2 cellular contexts compared by ENCODE assay signal in genomic region chr2:60550151-60550983, GRCh38.
TF ChIP-seq lines count a peak whose summit lies in the region.

No MANE protein-coding gene starts in this region.

TF ChIP-seq in WTC11, 78 proteins besides CTCF, POLR2A, EP300 and RAD21 (continues in another document):
- TF ChIP-seq MLX (CRISPR knock-in tag; IDR thresholded peaks at IDR 0.05) (no peak), ZNF425 (CRISPR knock-in tag; conservative IDR thresholded peaks at IDR 0.05) (no peak), CBFB (CRISPR knock-in tag; IDR thresholded peaks at IDR 0.05; ENCODE audit: low read depth) (no peak), OVOL2 (CRISPR knock-in tag; IDR thresholded peaks at IDR 0.05; ENCODE audit: borderline replicate concordance) (no peak), CREB1 (CRISPR knock-in tag; IDR thresholded peaks at IDR 0.05) (no peak), ZNF219 (CRISPR knock-in tag; IDR thresholded peaks at IDR 0.05; ENCODE audit: borderline replicate concordance) (no peak), GRHL2 (CRISPR knock-in tag; IDR thresholded peaks at IDR 0.05; ENCODE audit: insufficient replicate concordance, severe bottlenecking) (no peak), NR3C1 (CRISPR knock-in tag; conservative IDR thresholded peaks at IDR 0.05; ENCODE audit: low read depth) (no peak), ZMAT4 (CRISPR knock-in tag; IDR thresholded peaks at IDR 0.05) (no peak), ZNF512 (CRISPR knock-in tag; IDR thresholded peaks at IDR 0.05; ENCODE audit: borderline replicate concordance) (no peak), NR1H2 (CRISPR knock-in tag; IDR thresholded peaks at IDR 0.05) (no peak), ELF4 (CRISPR knock-in tag; IDR thresholded peaks at IDR 0.05; ENCODE audit: low read depth) (no peak), E2F5 (CRISPR knock-in tag; IDR thresholded peaks at IDR 0.05) (no peak; the same call in 1 of the 2 replicates), HMGA2 (CRISPR knock-in tag; IDR thresholded peaks at IDR 0.05) (no peak), FOXP4 (CRISPR knock-in tag; IDR thresholded peaks at IDR 0.05) (peak; percentile 60; the same call in 1 of the 2 replicates), PREB (CRISPR knock-in tag; IDR thresholded peaks at IDR 0.05; ENCODE audit: borderline replicate concordance) (no peak), ZNF232 (CRISPR knock-in tag; IDR thresholded peaks at IDR 0.05) (0 out of 2 replicates have a peak, but pooled peaks have one; percentile 4), NFATC4 (CRISPR knock-in tag; IDR thresholded peaks at IDR 0.05) (no peak), KAT7 (CRISPR knock-in tag; IDR thresholded peaks at IDR 0.05; ENCODE audit: borderline replicate concordance) (no peak)

TF ChIP-seq in H1, 55 proteins besides CTCF, POLR2A, EP300 and RAD21 (continues in another document):
- peak; percentile 29 for TF ChIP-seq KDM4A (IDR thresholded peaks at IDR 0.05; ENCODE audit: low read depth, low read length, severe bottlenecking)
- TF ChIP-seq RXRA (IDR thresholded peaks at IDR 0.05; ENCODE audit: insufficient read depth, low read depth, low read length), result no peak
- peak; percentile 88 for TF ChIP-seq YY1 (IDR thresholded peaks at IDR 0.05; ENCODE audit: low read depth, low read length)
- TF ChIP-seq SAP30 (IDR thresholded peaks at IDR 0.05; ENCODE audit: insufficient read depth, insufficient replicate concordance, low read length), result no peak
- no peak; the same call in 1 of the 2 replicates for TF ChIP-seq RBBP5 (IDR thresholded peaks at IDR 0.05; ENCODE audit: borderline replicate concordance, low read depth, low read length)
- TF ChIP-seq HDAC6 (IDR thresholded peaks at IDR 0.05; ENCODE audit: low read depth, low read length), result no peak
- 0 out of 2 replicates have a peak, but pooled peaks have one; percentile 37 for TF ChIP-seq TBP (IDR thresholded peaks at IDR 0.05; ENCODE audit: low read depth, low read length)
- TF ChIP-seq BRCA1 (IDR thresholded peaks at IDR 0.05; ENCODE audit: low read depth, low read length), result no peak
- TF ChIP-seq EGR1 (IDR thresholded peaks at IDR 0.05; ENCODE audit: borderline replicate concordance, low read depth, low read length), result no peak; the same call in 1 of the 2 replicates
- TF ChIP-seq BACH1 (IDR thresholded peaks at IDR 0.05; ENCODE audit: low read length), result no peak
- no peak for TF ChIP-seq JUND (IDR thresholded peaks at IDR 0.05; ENCODE audit: low read length)
- TF ChIP-seq TCF12 (IDR thresholded peaks at IDR 0.05; ENCODE audit: low read depth, low read length), result no peak
- TF ChIP-seq SRF (IDR thresholded peaks at IDR 0.05; ENCODE audit: low read depth, low read length), result no peak
- no peak for TF ChIP-seq EZH2 (IDR thresholded peaks at IDR 0.05; ENCODE audit: low read depth, low read length, severe bottlenecking)
- no peak for TF ChIP-seq USF2 (IDR thresholded peaks at IDR 0.05; ENCODE audit: low read length)
- no peak for TF ChIP-seq ZNF274 (IDR thresholded peaks at IDR 0.05; ENCODE audit: borderline replicate concordance, extremely low read depth, low read length)
- peak; percentile 60; the same call in 1 of the 2 replicates for TF ChIP-seq MAX (IDR thresholded peaks at IDR 0.05)
- TF ChIP-seq JUN (IDR thresholded peaks at IDR 0.05; ENCODE audit: low read depth, low read length), result no peak
- TF ChIP-seq CEBPB (IDR thresholded peaks at IDR 0.05; ENCODE audit: low read depth, low read length), result no peak
- TF ChIP-seq SIX5 (IDR thresholded peaks at IDR 0.05; ENCODE audit: low read depth, low read length), result no peak
- no peak; the same call in 1 of the 2 replicates for TF ChIP-seq PHF8 (conservative IDR thresholded peaks at IDR 0.05; ENCODE audit: low read depth, low read length)
- TF ChIP-seq CREB1 (IDR thresholded peaks at IDR 0.05), result peak; percentile 53; the same call in 1 of the 2 replicates
- peak; percentile 9; the same call in 1 of the 2 replicates for TF ChIP-seq POLR2AphosphoS5 (IDR thresholded peaks at IDR 0.05; ENCODE audit: low read depth, low read length)
- peak in 1 of 2 experiments; percentile 48; a peak in 1 of 4 replicates for TF ChIP-seq SIN3A (conservative IDR thresholded peaks at IDR 0.05 in 1 of 2, IDR thresholded peaks at IDR 0.05 in 1 of 2; ENCODE audit: low read depth in 1 of 2, low read length in 2 of 2)
- TF ChIP-seq E2F6 (IDR thresholded peaks at IDR 0.05), result no peak
- peak; percentile 70 for TF ChIP-seq ASH2L (IDR thresholded peaks at IDR 0.05; ENCODE audit: low read length)
- no peak for TF ChIP-seq BCL11A (IDR thresholded peaks at IDR 0.05; ENCODE audit: low read depth in 2 of 2, low read length in 2 of 2)
- no peak for TF ChIP-seq CHD7 (IDR thresholded peaks at IDR 0.05; ENCODE audit: insufficient replicate concordance, low read length)
- no peak for TF ChIP-seq SP4 (IDR thresholded peaks at IDR 0.05; ENCODE audit: low read length)
- TF ChIP-seq SIRT6 (IDR thresholded peaks at IDR 0.05; ENCODE audit: low read length), result no peak
- TF ChIP-seq TEAD4 (IDR thresholded peaks at IDR 0.05; ENCODE audit: low read depth, low read length), result no peak
- no peak for TF ChIP-seq CHD1 (IDR thresholded peaks at IDR 0.05; ENCODE audit: low read depth, low read length)
- TF ChIP-seq TAF1 (IDR thresholded peaks at IDR 0.05; ENCODE audit: low read depth, low read length), result peak; percentile 71
- TF ChIP-seq FOSL1 (IDR thresholded peaks at IDR 0.05; ENCODE audit: insufficient read depth, low read depth, low read length), result no peak
- TF ChIP-seq CBX5 (IDR thresholded peaks at IDR 0.05; ENCODE audit: low read depth, low read length), result no peak
- peak; percentile 74; the same call in 1 of the 2 replicates for TF ChIP-seq KDM5A (IDR thresholded peaks at IDR 0.05; ENCODE audit: low read length)
- TF ChIP-seq SP1 (IDR thresholded peaks at IDR 0.05; ENCODE audit: low read depth, low read length), result no peak
- TF ChIP-seq KDM1A (IDR thresholded peaks at IDR 0.05; ENCODE audit: borderline replicate concordance, low read length), result no peak
- TF ChIP-seq GTF2F1 (IDR thresholded peaks at IDR 0.05; ENCODE audit: borderline replicate concordance, low read depth, low read length), result no peak
- peak; percentile 14 for TF ChIP-seq TAF7 (optimal IDR thresholded peaks at IDR 0.05; ENCODE audit: borderline replicate concordance, low read depth, low read length)
- TF ChIP-seq SP2 (IDR thresholded peaks at IDR 0.05; ENCODE audit: low read length), result no peak
- no peak for TF ChIP-seq ATF2 (IDR thresholded peaks at IDR 0.05; ENCODE audit: low read length)
- no peak for TF ChIP-seq RNF2 (IDR thresholded peaks at IDR 0.05; ENCODE audit: borderline replicate concordance, low read depth, low read length, missing control alignments, poor library complexity, severe bottlenecking)
- no peak; a peak in 1 of 4 replicates for TF ChIP-seq HDAC2 (IDR thresholded peaks at IDR 0.05; ENCODE audit: borderline replicate concordance in 1 of 2, low read depth in 2 of 2, low read length in 2 of 2)
- no peak for TF ChIP-seq NRF1 (IDR thresholded peaks at IDR 0.05; ENCODE audit: low read depth, low read length)
- no peak for TF ChIP-seq NANOG (IDR thresholded peaks at IDR 0.05; ENCODE audit: insufficient read depth, low read depth, low read length, poor library complexity, severe bottlenecking)
- TF ChIP-seq GABPA (IDR thresholded peaks at IDR 0.05; ENCODE audit: borderline replicate concordance, insufficient read depth, low read length), result no peak
- no peak for TF ChIP-seq ATF3 (IDR thresholded peaks at IDR 0.05; ENCODE audit: insufficient read depth, low read depth, low read length)
- TF ChIP-seq SUZ12 (IDR thresholded peaks at IDR 0.05; ENCODE audit: low read length), result no peak
- no peak for TF ChIP-seq CBX8 (IDR thresholded peaks at IDR 0.05; ENCODE audit: borderline replicate concordance, low read depth, low read length)
- TF ChIP-seq POU5F1 (IDR thresholded peaks at IDR 0.05; ENCODE audit: low read depth, low read length), result no peak
